Comparison of ENCODE assay signal across 8 cellular contexts in the genomic region with DNA sequence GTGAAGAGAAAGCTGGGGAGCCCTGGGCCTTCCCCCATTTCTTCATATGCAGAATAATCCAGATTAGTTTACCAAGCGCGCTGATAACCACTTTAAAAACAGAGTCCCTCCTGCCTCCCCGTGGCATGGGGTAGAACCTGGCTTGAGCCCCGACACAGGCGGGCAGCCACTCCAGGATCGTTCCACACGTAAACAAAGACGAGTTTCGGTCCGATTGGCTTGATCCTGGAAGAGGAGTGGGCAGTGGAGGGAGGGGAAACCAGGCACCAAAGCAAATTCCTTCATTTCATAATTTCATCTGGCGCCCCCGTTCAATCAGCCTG. TPM values are rescaled to one million over a fixed set of nuclear protein-coding genes. Genes with fewer than 3 reads are reported as not detected.
DNase-seq lines count a peak whose midpoint lies in the region; ATAC-seq and TF ChIP-seq lines count a peak whose summit lies in the region.

No MANE protein-coding gene starts in this region.

- H3K4me1 Mint-ChIP-seq in activated naive CD8-positive, alpha-beta T cell (ENCODE audit: low read depth) = peaks cover 9% of the 10 kb centered on the region

- no peaks in the 10 kb centered on the region for H3K9me3 ChIP-seq in iPS DF 6.9 (ENCODE audit: control insufficient read depth, insufficient read depth, low read length)
- H3K9me3 ChIP-seq in smooth muscle cell (replicated peaks; ENCODE audit: low read depth) = no peaks in the 10 kb centered on the region

- peaks cover 15% of the 10 kb centered on the region for H3K27me3 Mint-ChIP-seq in activated naive CD8-positive, alpha-beta T cell

- peak overlapping the region; percentile 85 for H3K4me3 Mint-ChIP-seq in activated naive CD8-positive, alpha-beta T cell

- no CpG with 5 or more reads among the region's 12 CpGs for WGBS in iPS DF 6.9 (ENCODE audit: insufficient coverage, insufficient read length)
- WGBS in smooth muscle cell (ENCODE audit: low lambda C conversion rate) = 4% methylated on average over 12 of the region's 12 CpGs

- peaks cover 2% of the 10 kb centered on the region; the same call in 1 of the 2 replicates for H3K4me1 ChIP-seq in iPS DF 6.9 (ENCODE audit: control insufficient read depth, insufficient read depth, low read length)
- H3K4me1 ChIP-seq in smooth muscle cell (ENCODE audit: low read depth) = peaks cover 8% of the 10 kb centered on the region

- H4K20me1 ChIP-seq in smooth muscle cell (ENCODE audit: low read depth) = no peaks in the 10 kb centered on the region

- H3K9ac ChIP-seq in smooth muscle cell (ENCODE audit: low read depth) = peak overlapping the region; percentile 83

- no peak overlapping the region for H3K27ac ChIP-seq in iPS DF 6.9 (ENCODE audit: low read length)
- H3K27ac ChIP-seq in smooth muscle cell (ENCODE audit: low read depth) = peak overlapping the region; percentile 85

- DNase-seq in DMS 273 (lab: John Stamatoyannopoulos, UW; ENCODE audit: unreplicated experiment) (peak; percentile 78), DMS 273 treated with DMSO at 0.1 percent for 48 hours (lab: John Stamatoyannopoulos, UW) (no peak), iPS DF 6.9 (ENCODE audit: low read depth, low spot score) (no peak), smooth muscle cell (lab: John Stamatoyannopoulos, UW; ENCODE audit: unreplicated experiment) (no peak), NCI-H774 (lab: John Stamatoyannopoulos, UW) (no peak), pons (ENCODE audit: low spot score) (no peak)

- H3K79me2 ChIP-seq in smooth muscle cell (ENCODE audit: low read depth) = peaks cover 13% of the 10 kb centered on the region

- no peak for TF ChIP-seq CTCF in smooth muscle cell (IDR thresholded peaks at IDR 0.05; ENCODE audit: borderline replicate concordance, insufficient read depth, poor library complexity, severe bottlenecking)

- ATAC-seq in GM21515 (IDR thresholded peaks at IDR 0.05; ENCODE audit: unreplicated experiment) = no peak

- peak overlapping the region; percentile 81 for H3K4me2 ChIP-seq in smooth muscle cell

- H3F3A ChIP-seq in smooth muscle cell (ENCODE audit: low read depth) = no peaks in the 10 kb centered on the region

- no peak overlapping the region for H3K27ac Mint-ChIP-seq in activated naive CD8-positive, alpha-beta T cell

- H2AFZ ChIP-seq in smooth muscle cell (ENCODE audit: low read depth) = peak overlapping the region; percentile 9

- H3K9me3 Mint-ChIP-seq in activated naive CD8-positive, alpha-beta T cell (ENCODE audit: low read depth) = no peaks in the 10 kb centered on the region

- H3K4me3 ChIP-seq in iPS DF 6.9 (ENCODE audit: low read length) (peak overlapping the region; percentile 52; the same call in 1 of the 2 replicates), smooth muscle cell (peak overlapping the region; percentile 66)

- H3K36me3 Mint-ChIP-seq in activated naive CD8-positive, alpha-beta T cell = peaks cover 3% of the 10 kb centered on the region

- H3K36me3 ChIP-seq in iPS DF 6.9 (ENCODE audit: control insufficient read depth, insufficient read depth, low read length) (no peaks in the 10 kb centered on the region), smooth muscle cell (ENCODE audit: low read depth) (no peaks in the 10 kb centered on the region)

- H3K27me3 ChIP-seq in iPS DF 6.9 (ENCODE audit: control insufficient read depth, insufficient read depth, low read length) (no peaks in the 10 kb centered on the region), smooth muscle cell (ENCODE audit: low read depth) (no peaks in the 10 kb centered on the region)

RNA-seq across cellular contexts. Expression of gene GPRC5A, which starts 0.9 kb away (rescaled TPM):
- total RNA-seq in smooth muscle cell = 39.2 and 47.5 TPM in 2 replicates
- 13.6 and 79.1 TPM in 2 replicates for polyA plus RNA-seq in smooth muscle cell
